ENCODE assay signal across 1 cellular context in genomic region chr5:139277171-139277570, GRCh38.
TF ChIP-seq lines count a peak whose summit lies in the region.

No MANE protein-coding gene starts in this region.

TF ChIP-seq in H1, 55 proteins besides CTCF, POLR2A, EP300 and RAD21:
- TF ChIP-seq POLR2AphosphoS5 (IDR thresholded peaks at IDR 0.05; ENCODE audit: low read depth, low read length) (peak; percentile 51; the same call in 1 of the 2 replicates), KDM1A (IDR thresholded peaks at IDR 0.05; ENCODE audit: borderline replicate concordance, low read length) (no peak)
